Comparison of ENCODE assay signal across 13 cellular contexts in genomic region chr1:172145656-172146055, GRCh38.
A peak's percentile ranks its signal among the peaks of the same experiment; 100 is the strongest.
DNase-seq lines count a peak whose midpoint lies in the region; ATAC-seq and TF ChIP-seq lines count a peak whose summit lies in the region.
"Had no signal": no experiment of that assay in that cellular context is flagged by ENCODE, and none has a peak within 500 bp of the region (broad histone marks: within the 10 kb centered on the region; RNA-seq: fewer than 3 reads in every experiment).

No MANE protein-coding gene starts in this region.

- H3K36me3 ChIP-seq in heart right ventricle (no peaks in the 10 kb centered on the region), fibroblast of lung (ENCODE audit: control insufficient read depth, insufficient read depth, low read length) (no peaks in the 10 kb centered on the region), osteoblast (ENCODE audit: insufficient read depth, low read length) (peaks cover 9% of the 10 kb centered on the region), urinary bladder (ENCODE audit: insufficient read depth) (no peaks in the 10 kb centered on the region)

- ATAC-seq in heart right ventricle (no peak), HG03045 (IDR thresholded peaks at IDR 0.05; ENCODE audit: unreplicated experiment) (no peak), GM18868 (IDR thresholded peaks at IDR 0.05; ENCODE audit: unreplicated experiment) (no peak)
- ATAC-seq: activated CD4-positive, CD25-positive, alpha-beta regulatory T cell treated with anti-CD3 and anti-CD28 coated beads, Interleukin-2, amount 50 U/mL, for 24 hours; naive thymus-derived CD4-positive, alpha-beta T cell had no signal

- WGBS in heart right ventricle, 2 donors, result 53 to 54% methylated on average over 6 of the region's 6 CpGs
- WGBS in urinary bladder, result 24% methylated on average over 6 of the region's 6 CpGs

- no peak for TF ChIP-seq CTCF in heart right ventricle (IDR thresholded peaks at IDR 0.05)
- TF ChIP-seq CTCF in fibroblast of lung (conservative IDR thresholded peaks at IDR 0.05 in 1 of 2, IDR thresholded peaks at IDR 0.05 in 1 of 2; ENCODE audit: low read depth in 1 of 2, low read length in 2 of 2), result no peak
- TF ChIP-seq CTCF in osteoblast (IDR thresholded peaks at IDR 0.05; ENCODE audit: extremely low read depth, low read depth, low read length), result no peak

- H3K9me3 ChIP-seq in heart right ventricle (no peaks in the 10 kb centered on the region), fibroblast of lung (ENCODE audit: control insufficient read depth, insufficient read depth, low read depth, low read length) (no peaks in the 10 kb centered on the region), osteoblast (ENCODE audit: low read depth, low read length) (no peaks in the 10 kb centered on the region)

- peaks cover 0 to 34% (median 16%) of the 10 kb centered on the region in 9 donors for H3K4me1 ChIP-seq in heart right ventricle
- H3K4me1 ChIP-seq in fibroblast of lung (ENCODE audit: control insufficient read depth, extremely low read depth, insufficient read depth, low read length), result peaks cover 10% of the 10 kb centered on the region
- H3K4me1 ChIP-seq in osteoblast (ENCODE audit: insufficient read depth, low read length), result peaks cover 40% of the 10 kb centered on the region
- no peaks in the 10 kb centered on the region for H3K4me1 ChIP-seq in urinary bladder (ENCODE audit: insufficient read depth)

- H4K20me1 ChIP-seq in fibroblast of lung (ENCODE audit: control insufficient read depth, extremely low read depth, insufficient read depth, low read length), result no peaks in the 10 kb centered on the region
- H4K20me1 ChIP-seq in osteoblast (ENCODE audit: insufficient read depth, low read length), result no peaks in the 10 kb centered on the region

- H3K79me2 ChIP-seq in fibroblast of lung (ENCODE audit: control insufficient read depth, insufficient read depth, low read length) (peaks cover 34% of the 10 kb centered on the region), osteoblast (ENCODE audit: insufficient read depth, low read length) (peaks cover 31% of the 10 kb centered on the region)

- H3K27ac ChIP-seq in heart right ventricle (peak overlapping the region; percentile 61 to 91 (median 84)), fibroblast of lung (ENCODE audit: insufficient read depth, low read length) (peak overlapping the region; percentile 98), osteoblast (ENCODE audit: low read depth, low read length) (peak overlapping the region; percentile 95), urinary bladder (ENCODE audit: low read depth) (peak overlapping the region; percentile 38)

- peak overlapping the region; percentile 85 for H3K4me2 ChIP-seq in fibroblast of lung (ENCODE audit: extremely low read depth, insufficient read depth, low read length)
- H3K4me2 ChIP-seq in osteoblast (ENCODE audit: insufficient read depth, low read length), result peak overlapping the region; percentile 79

- H3K27me3 ChIP-seq in heart right ventricle, result no peaks in the 10 kb centered on the region
- H3K27me3 ChIP-seq in fibroblast of lung (ENCODE audit: control insufficient read depth, insufficient read depth, low read length), result no peaks in the 10 kb centered on the region
- H3K27me3 ChIP-seq in osteoblast (ENCODE audit: insufficient read depth, low read length), result no peaks in the 10 kb centered on the region

- intact Hi-C loops in heart right ventricle (cut with DNase I), result loop anchor here in 5 of 10 donors (2.0 to 10.0 kb wide), 4 partner anchors 35 to 249 kb away; no protein-coding TSS in a partner anchor
- intact Hi-C loops in cardiac septum (cut with DNase I), result loop anchor here (2.0 kb wide), 2 partner anchors 35 to 213 kb away; no protein-coding TSS in a partner anchor

- H2AFZ ChIP-seq in fibroblast of lung (ENCODE audit: low read length) (no peak overlapping the region), osteoblast (ENCODE audit: low read length) (peak overlapping the region; percentile 33)

- H3K4me3 ChIP-seq in heart right ventricle (peak overlapping the region in 5 of 10 donors; percentile 55 to 63 (median 58)), fibroblast of lung (replicated peaks in 1 of 4; ENCODE audit: control extremely low read depth in 1 of 4, insufficient read depth in 1 of 4, low read depth in 3 of 4, low read length in 4 of 4) (peak overlapping the region in 2 of 4 experiments; percentile 84 to 95), osteoblast (ENCODE audit: insufficient read depth, low read length) (peak overlapping the region; percentile 85), urinary bladder (ENCODE audit: low read depth, low read length) (no peak overlapping the region)

- H3K9ac ChIP-seq in fibroblast of lung (ENCODE audit: insufficient read depth, low read length), result no peak overlapping the region

- DNase-seq in heart right ventricle (no peak), cardiac septum (ENCODE audit: low spot score) (no peak), fibroblast of lung (ENCODE audit: low read depth in 2 of 2) (peak in 1 of 2 donors; percentile 71), osteoblast (ENCODE audit: insufficient read length, low spot score, missing footprints) (no peak), SHP77 treated with DMSO at 0.1 percent for 48 hours (lab: John Stamatoyannopoulos, UW) (no peak)
- DNase-seq: activated naive CD4-positive, alpha-beta T cell treated with anti-CD3 and anti-CD28 coated beads, Interleukin-2, amount 10 ng/mL, durations not matched to agents 7 days and 5 days; AML-193; naive thymus-derived CD4-positive, alpha-beta T cell; NCI-H187 had no signal

Comparison
In these comparisons a context has a peak if more than half of its experiments do, and no peak if none do; other contexts are left out.
1. H3K27ac ChIP-seq: peak in every context shown above with its lines; median percentile 98 in fibroblast of lung; 95 in osteoblast; 84 in heart right ventricle; 38 in urinary bladder.